In the genomic region with DNA sequence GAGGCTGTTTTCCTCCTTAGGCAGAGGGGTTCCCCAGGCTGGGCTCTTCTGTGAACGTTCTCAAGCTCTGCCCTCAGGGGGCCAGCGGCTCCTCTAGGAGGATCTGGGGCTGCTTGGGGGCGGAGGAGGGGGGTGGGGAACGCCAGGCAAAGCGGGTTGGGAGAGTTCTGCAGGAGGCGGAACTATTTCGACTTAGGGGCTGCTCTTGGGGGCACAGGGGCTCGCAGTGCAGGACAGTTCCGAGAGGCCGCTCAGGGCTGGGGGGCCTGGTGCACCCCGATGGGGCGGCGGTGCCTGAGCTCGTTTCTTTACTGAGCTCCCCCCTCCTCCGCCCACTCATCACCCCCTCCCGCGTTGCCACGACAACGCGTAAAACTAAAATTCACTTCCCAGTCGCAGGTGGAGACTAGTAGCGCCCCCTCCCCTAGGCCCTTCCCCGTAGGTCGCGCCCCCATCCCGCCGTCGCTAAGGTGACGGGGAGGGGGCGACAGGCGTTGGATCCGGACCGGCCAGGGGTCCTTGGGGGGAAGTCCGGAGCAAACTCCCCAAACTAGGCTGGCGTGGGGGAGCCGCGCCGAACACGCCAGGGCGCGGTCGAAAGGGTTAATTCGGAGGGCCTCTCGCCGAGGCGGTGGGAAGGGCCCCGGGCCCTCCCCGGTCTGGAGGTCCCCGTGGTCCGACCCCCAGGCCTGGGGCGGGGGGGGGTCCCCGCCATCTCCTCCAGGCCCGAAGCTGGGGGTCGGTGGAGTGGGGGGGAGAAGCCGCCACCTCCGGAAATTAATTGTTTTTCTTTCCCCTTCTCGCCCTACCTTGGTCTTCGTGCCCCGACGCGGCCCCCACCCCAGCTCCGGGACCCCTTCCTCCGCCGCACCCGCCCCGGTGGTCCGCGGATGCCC, we compare ENCODE assay signal across 1 cellular context.
TF ChIP-seq lines count a peak whose summit lies in the region.

No MANE protein-coding gene starts in this region.

TF ChIP-seq in HEK293, 187 proteins besides CTCF, POLR2A, EP300 and RAD21 (continued from another document):
- no peak for TF ChIP-seq TSHZ1 (tag by site-specific recombination; IDR thresholded peaks at IDR 0.05; ENCODE audit: borderline replicate concordance)
- no peak for TF ChIP-seq FEZF1 (tag by site-specific recombination; IDR thresholded peaks at IDR 0.05)
- TF ChIP-seq KLF8 (tag by site-specific recombination; IDR thresholded peaks at IDR 0.05): peak; percentile 59; the same call in 1 of the 2 replicates
- TF ChIP-seq, protein P1, sequence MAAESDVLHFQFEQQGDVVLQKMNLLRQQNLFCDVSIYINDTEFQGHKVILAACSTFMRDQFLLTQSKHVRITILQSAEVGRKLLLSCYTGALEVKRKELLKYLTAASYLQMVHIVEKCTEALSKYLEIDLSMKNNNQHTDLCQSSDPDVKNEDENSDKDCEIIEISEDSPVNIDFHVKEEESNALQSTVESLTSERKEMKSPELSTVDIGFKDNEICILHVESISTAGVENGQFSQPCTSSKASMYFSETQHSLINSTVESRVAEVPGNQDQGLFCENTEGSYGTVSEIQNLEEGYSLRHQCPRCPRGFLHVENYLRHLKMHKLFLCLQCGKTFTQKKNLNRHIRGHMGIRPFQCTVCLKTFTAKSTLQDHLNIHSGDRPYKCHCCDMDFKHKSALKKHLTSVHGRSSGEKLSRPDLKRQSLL (tag by site-specific recombination; IDR thresholded peaks at IDR 0.05): no peak
- TF ChIP-seq TRIM28 (IDR thresholded peaks at IDR 0.05; ENCODE audit: borderline replicate concordance, low read length): no peak
- no peak for TF ChIP-seq MEIS1 (CRISPR knock-in tag; IDR thresholded peaks at IDR 0.05; ENCODE audit: borderline replicate concordance)
- peak; percentile 39; the same call in 1 of the 2 replicates for TF ChIP-seq PATZ1 (tag by site-specific recombination; IDR thresholded peaks at IDR 0.05)
- no peak for TF ChIP-seq BCL11A (tag by site-specific recombination; IDR thresholded peaks at IDR 0.05; ENCODE audit: low read depth)
- TF ChIP-seq ZNF670 (tag by site-specific recombination; IDR thresholded peaks at IDR 0.05; ENCODE audit: low read depth): no peak
- TF ChIP-seq, protein P2, sequence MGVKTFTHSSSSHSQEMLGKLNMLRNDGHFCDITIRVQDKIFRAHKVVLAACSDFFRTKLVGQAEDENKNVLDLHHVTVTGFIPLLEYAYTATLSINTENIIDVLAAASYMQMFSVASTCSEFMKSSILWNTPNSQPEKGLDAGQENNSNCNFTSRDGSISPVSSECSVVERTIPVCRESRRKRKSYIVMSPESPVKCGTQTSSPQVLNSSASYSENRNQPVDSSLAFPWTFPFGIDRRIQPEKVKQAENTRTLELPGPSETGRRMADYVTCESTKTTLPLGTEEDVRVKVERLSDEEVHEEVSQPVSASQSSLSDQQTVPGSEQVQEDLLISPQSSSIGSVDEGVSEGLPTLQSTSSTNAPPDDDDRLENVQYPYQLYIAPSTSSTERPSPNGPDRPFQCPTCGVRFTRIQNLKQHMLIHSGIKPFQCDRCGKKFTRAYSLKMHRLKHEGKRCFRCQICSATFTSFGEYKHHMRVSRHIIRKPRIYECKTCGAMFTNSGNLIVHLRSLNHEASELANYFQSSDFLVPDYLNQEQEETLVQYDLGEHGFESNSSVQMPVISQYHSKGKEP (tag by site-specific recombination; IDR thresholded peaks at IDR 0.05): no peak
- TF ChIP-seq, protein P3, sequence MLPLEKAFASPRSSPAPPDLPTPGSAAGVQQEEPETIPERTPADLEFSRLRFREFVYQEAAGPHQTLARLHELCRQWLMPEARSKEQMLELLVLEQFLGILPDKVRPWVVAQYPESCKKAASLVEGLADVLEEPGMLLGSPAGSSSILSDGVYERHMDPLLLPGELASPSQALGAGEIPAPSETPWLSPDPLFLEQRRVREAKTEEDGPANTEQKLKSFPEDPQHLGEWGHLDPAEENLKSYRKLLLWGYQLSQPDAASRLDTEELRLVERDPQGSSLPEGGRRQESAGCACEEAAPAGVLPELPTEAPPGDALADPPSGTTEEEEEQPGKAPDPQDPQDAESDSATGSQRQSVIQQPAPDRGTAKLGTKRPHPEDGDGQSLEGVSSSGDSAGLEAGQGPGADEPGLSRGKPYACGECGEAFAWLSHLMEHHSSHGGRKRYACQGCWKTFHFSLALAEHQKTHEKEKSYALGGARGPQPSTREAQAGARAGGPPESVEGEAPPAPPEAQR (tag by site-specific recombination; IDR thresholded peaks at IDR 0.05): no peak
- no peak for TF ChIP-seq ZNF184 (tag by site-specific recombination; IDR thresholded peaks at IDR 0.05)
- TF ChIP-seq ZNF202 (tag by site-specific recombination; IDR thresholded peaks at IDR 0.05; ENCODE audit: borderline replicate concordance): peak; percentile 47; the same call in 1 of the 2 replicates
- no peak for TF ChIP-seq MYNN (tag by site-specific recombination; IDR thresholded peaks at IDR 0.05; ENCODE audit: borderline replicate concordance)
- peak; percentile 52 for TF ChIP-seq ZNF529 (tag by site-specific recombination; IDR thresholded peaks at IDR 0.05; ENCODE audit: insufficient replicate concordance)
